Comparison of ENCODE assay signal across 8 cellular contexts in the genomic region with DNA sequence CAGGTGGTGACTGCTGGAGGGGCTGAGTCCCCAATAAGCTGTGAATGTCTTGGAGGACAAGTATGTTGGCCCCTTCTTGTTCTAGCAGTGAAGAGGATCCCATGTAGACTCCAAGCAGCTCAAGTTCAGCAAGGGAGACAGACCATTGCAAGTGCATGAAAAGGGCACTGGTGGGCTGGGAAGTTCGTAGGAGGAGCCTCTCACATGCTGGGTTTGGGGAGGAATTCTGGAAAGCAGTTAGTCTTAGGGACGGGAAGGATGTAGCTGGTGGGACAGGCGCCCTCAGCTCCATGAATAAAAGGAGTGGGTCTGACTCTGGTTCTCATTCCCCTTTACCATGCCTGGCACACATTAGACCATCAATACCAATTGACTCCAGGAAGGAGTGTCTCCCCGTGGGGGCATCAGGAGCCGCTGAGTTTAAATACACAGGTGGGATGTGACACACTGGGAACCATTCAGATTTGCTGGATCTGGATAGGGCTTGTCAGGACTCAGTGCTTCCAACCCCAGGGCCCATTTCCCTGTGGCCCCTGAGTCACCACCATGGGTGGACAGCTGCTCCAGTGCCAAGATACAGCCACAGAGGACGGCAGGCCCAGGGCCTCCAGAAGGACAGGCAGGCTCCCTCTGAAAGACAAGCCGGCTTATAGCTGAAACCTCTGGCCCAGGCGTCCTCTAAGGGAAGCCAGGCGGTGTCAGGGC. TPM values are rescaled to one million over a fixed set of nuclear protein-coding genes. Genes with fewer than 3 reads are reported as not detected.
A peak's percentile ranks its signal among the peaks of the same experiment; 100 is the strongest.
DNase-seq lines count a peak whose midpoint lies in the region; ATAC-seq and TF ChIP-seq lines count a peak whose summit lies in the region.

No MANE protein-coding gene starts in this region.

- no peaks in the 10 kb centered on the region for H3K36me3 ChIP-seq in HUES64 (ENCODE audit: insufficient read depth, low read length)
- peaks cover 0 to 3% of the 10 kb centered on the region in 2 donors for H3K36me3 ChIP-seq in duodenal mucosa (ENCODE audit: control insufficient read depth in 1 of 2, insufficient read depth in 2 of 2, low read length in 2 of 2)
- H3K36me3 ChIP-seq in osteoblast (ENCODE audit: insufficient read depth, low read length): no peaks in the 10 kb centered on the region

- POLR2A ChIA-PET in HEK293T (lab: Yijun Ruan, JAX): interaction anchor here (1.1 to 1.9 kb wide), 5 partner anchors 15 to 213 kb away, joined by 4 to 6 read pairs (median 4); partner anchors contain the start of genes ACAA1 and OXSR1

- peak overlapping the region; percentile 96 for H2AFZ ChIP-seq in osteoblast (ENCODE audit: low read length)

- peaks cover 17% of the 10 kb centered on the region for H3K27me3 ChIP-seq in HUES64 (ENCODE audit: insufficient read depth, low read length)
- no peaks in the 10 kb centered on the region for H3K27me3 ChIP-seq in duodenal mucosa (ENCODE audit: control insufficient read depth in 1 of 2, insufficient read depth in 2 of 2, low read length in 2 of 2)
- no peaks in the 10 kb centered on the region for H3K27me3 ChIP-seq in osteoblast (ENCODE audit: insufficient read depth, low read length)

- no peak for TF ChIP-seq CTCF in osteoblast (IDR thresholded peaks at IDR 0.05; ENCODE audit: extremely low read depth, low read depth, low read length)

- no peak for DNase-seq in osteoblast (ENCODE audit: insufficient read length, low spot score, missing footprints)
- DNase-seq in HEK293T (ENCODE audit: extremely low spot score): no peak
- DNase-seq in kidney glomerular epithelial cell (lab: John Stamatoyannopoulos, UW): no peak
- no peak for DNase-seq in OCI-M2 (lab: John Stamatoyannopoulos, UW; ENCODE audit: unreplicated experiment)

- no peak overlapping the region for H3K27ac ChIP-seq in HUES64 (ENCODE audit: low read depth, low read length)
- H3K27ac ChIP-seq in duodenal mucosa (ENCODE audit: low read depth, low read length): no peak overlapping the region
- H3K27ac ChIP-seq in osteoblast (ENCODE audit: low read depth, low read length): peak overlapping the region; percentile 10

- H3K9ac ChIP-seq in HUES64 (ENCODE audit: low read depth, low read length) (no peak overlapping the region), duodenal mucosa (ENCODE audit: low read depth in 1 of 2, low read length in 2 of 2) (peak overlapping the region; percentile 69 to 72)

- no peaks in the 10 kb centered on the region for H3K9me3 ChIP-seq in HUES64 (ENCODE audit: insufficient read depth, low read depth, low read length)
- H3K9me3 ChIP-seq in duodenal mucosa (ENCODE audit: control insufficient read depth in 1 of 2, low read length in 2 of 2): no peaks in the 10 kb centered on the region
- H3K9me3 ChIP-seq in osteoblast (ENCODE audit: low read depth, low read length): no peaks in the 10 kb centered on the region

- 47% methylated on average over 9 of the region's 9 CpGs for WGBS in HUES64

- ATAC-seq in GM19452 (IDR thresholded peaks at IDR 0.05; ENCODE audit: unreplicated experiment): peak; percentile 27
- no peak for ATAC-seq in GM19324 (IDR thresholded peaks at IDR 0.05; ENCODE audit: low FRiP score, unreplicated experiment)

- peak overlapping the region; percentile 87 for H3K4me2 ChIP-seq in osteoblast (ENCODE audit: insufficient read depth, low read length)

- H3K4me3 ChIP-seq in HUES64 (ENCODE audit: low read length) (peak overlapping the region; percentile 82; the same call in 1 of the 2 replicates), duodenal mucosa (ENCODE audit: low read depth in 1 of 2, low read length in 2 of 2) (peak overlapping the region in 1 of 2 donors; percentile 85), osteoblast (ENCODE audit: insufficient read depth, low read length) (peak overlapping the region; percentile 89)

- CTCF ChIA-PET in HEK293T (lab: Yijun Ruan, JAX): interaction anchor here (0.6 to 1.8 kb wide), 5 partner anchors 9 to 144 kb away, joined by 3 to 4 read pairs (median 3); no protein-coding TSS in a partner anchor

- no peaks in the 10 kb centered on the region for H3K4me1 ChIP-seq in HUES64 (ENCODE audit: insufficient read depth, low read length)
- H3K4me1 ChIP-seq in duodenal mucosa (ENCODE audit: control insufficient read depth in 1 of 2, insufficient read depth in 2 of 2, low read length in 2 of 2): peaks cover 5 to 9% of the 10 kb centered on the region in 2 donors
- peaks cover 19% of the 10 kb centered on the region for H3K4me1 ChIP-seq in osteoblast (ENCODE audit: insufficient read depth, low read length)

- no peaks in the 10 kb centered on the region for H4K20me1 ChIP-seq in osteoblast (ENCODE audit: insufficient read depth, low read length)

- peaks cover 18% of the 10 kb centered on the region for H3K79me2 ChIP-seq in osteoblast (ENCODE audit: insufficient read depth, low read length)

TF ChIP-seq in HEK293T, 16 proteins besides CTCF, POLR2A, EP300 and RAD21:
- no peak for TF ChIP-seq HDGF (IDR thresholded peaks at IDR 0.05; ENCODE audit: borderline replicate concordance)
- TF ChIP-seq ZNF384 (IDR thresholded peaks at IDR 0.05): no peak
- TF ChIP-seq FOXA1 (IDR thresholded peaks at IDR 0.05): no peak
- TF ChIP-seq BHLHE40 (IDR thresholded peaks at IDR 0.05; ENCODE audit: borderline replicate concordance): no peak
- TF ChIP-seq SUZ12 (IDR thresholded peaks at IDR 0.05): no peak
- TF ChIP-seq FOXM1 (IDR thresholded peaks at IDR 0.05; ENCODE audit: borderline replicate concordance): no peak
- TF ChIP-seq ELF4 (IDR thresholded peaks at IDR 0.05): no peak
- no peak for TF ChIP-seq CTBP1 (IDR thresholded peaks at IDR 0.05; ENCODE audit: borderline replicate concordance)
- no peak for TF ChIP-seq ARNT (IDR thresholded peaks at IDR 0.05)
- TF ChIP-seq FOXK2 (IDR thresholded peaks at IDR 0.05): no peak
- TF ChIP-seq NFRKB (IDR thresholded peaks at IDR 0.05): no peak
- no peak for TF ChIP-seq TARDBP (IDR thresholded peaks at IDR 0.05)
- TF ChIP-seq L3MBTL2 (conservative IDR thresholded peaks at IDR 0.05): no peak

RNA-seq across cellular contexts. Expression of gene XYLB, which starts 0.6 kb away (rescaled TPM):
- polyA plus RNA-seq in HUES64 (2013, experiment 1 of 2): 1.4 TPM
- polyA plus RNA-seq in HUES64 (2013, experiment 2 of 2): 2.0 TPM
- 10.1 and 12.4 TPM in 2 replicates for total RNA-seq in osteoblast
